In the genomic region with DNA sequence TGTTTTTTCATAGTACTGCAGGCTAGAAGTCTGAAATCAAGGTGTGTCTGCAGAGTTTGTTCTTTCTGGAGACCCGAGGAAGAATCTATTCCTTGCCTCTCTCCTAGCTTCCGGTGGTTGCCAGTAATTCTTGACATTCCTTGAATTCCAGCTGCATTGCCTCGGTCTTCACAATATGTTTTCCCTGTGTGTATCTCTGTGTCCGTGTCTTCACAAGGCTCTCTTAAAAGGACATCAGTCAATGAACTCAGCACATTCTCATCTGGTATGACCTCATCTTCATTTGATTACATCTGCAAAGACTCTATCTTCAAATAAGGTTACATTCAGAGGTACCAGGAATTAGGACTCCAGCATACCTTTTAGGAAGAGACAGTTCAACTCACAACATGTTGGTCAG, we compare ENCODE assay signal across 11 cellular contexts.
DNase-seq lines count a peak whose midpoint lies in the region; ATAC-seq and TF ChIP-seq lines count a peak whose summit lies in the region.
"Had no signal": no experiment of that assay in that cellular context is flagged by ENCODE, and none has a peak within 500 bp of the region (broad histone marks: within the 10 kb centered on the region; RNA-seq: fewer than 3 reads in every experiment).

No MANE protein-coding gene starts in this region.

- H3K4me1 ChIP-seq in smooth muscle cell (ENCODE audit: low read depth), result peaks cover 10% of the 10 kb centered on the region

- peak overlapping the region; percentile 70 for H2AFZ ChIP-seq in smooth muscle cell (ENCODE audit: low read depth)

- no peak for ATAC-seq in GM19397 (IDR thresholded peaks at IDR 0.05; ENCODE audit: unreplicated experiment)
- ATAC-seq: activated T-cell treated with anti-CD3 and anti-CD28 coated beads, Interleukin-2, amount 50 U/mL, for 4 hours; right cardiac atrium had no signal

- no peak overlapping the region for H3K9ac ChIP-seq in SK-N-MC (ENCODE audit: insufficient read length)
- no peak overlapping the region for H3K9ac ChIP-seq in smooth muscle cell (ENCODE audit: low read depth)

- 4% methylated on average over 4 of the region's 4 CpGs for WGBS in smooth muscle cell (ENCODE audit: low lambda C conversion rate)

- H4K20me1 ChIP-seq in smooth muscle cell (ENCODE audit: low read depth), result no peaks in the 10 kb centered on the region

- H3K4me3 ChIP-seq in SK-N-MC (peak overlapping the region; percentile 7), smooth muscle cell (no peak overlapping the region)

- H3K9me3 ChIP-seq in SK-N-MC (ENCODE audit: low read depth, low read length) (no peaks in the 10 kb centered on the region), smooth muscle cell (replicated peaks; ENCODE audit: low read depth) (no peaks in the 10 kb centered on the region)

- no peaks in the 10 kb centered on the region for H3F3A ChIP-seq in smooth muscle cell (ENCODE audit: low read depth)

- no peaks in the 10 kb centered on the region for H3K79me2 ChIP-seq in smooth muscle cell (ENCODE audit: low read depth)

- no peaks in the 10 kb centered on the region for H3K27me3 ChIP-seq in smooth muscle cell (ENCODE audit: low read depth)

- no peak for TF ChIP-seq CTCF in smooth muscle cell (IDR thresholded peaks at IDR 0.05; ENCODE audit: borderline replicate concordance, insufficient read depth, poor library complexity, severe bottlenecking)

- H3K4me2 ChIP-seq in smooth muscle cell, result peak overlapping the region; percentile 68

- no peak overlapping the region for H3K27ac ChIP-seq in SK-N-MC
- H3K27ac ChIP-seq in smooth muscle cell (ENCODE audit: low read depth), result peak overlapping the region; percentile 50

- H3K36me3 ChIP-seq in SK-N-MC (ENCODE audit: insufficient read depth, low read length) (no peaks in the 10 kb centered on the region), smooth muscle cell (ENCODE audit: low read depth) (no peaks in the 10 kb centered on the region)

- DNase-seq in DMS 273 (lab: John Stamatoyannopoulos, UW; ENCODE audit: unreplicated experiment) (peak; percentile 10), DMS 273 treated with DMSO at 0.1 percent for 48 hours (lab: John Stamatoyannopoulos, UW) (no peak), SK-N-MC (ENCODE audit: low read depth, low spot score) (no peak), glomerular visceral epithelial cell (ENCODE audit: extremely low spot score) (peak; percentile 91), smooth muscle cell (lab: John Stamatoyannopoulos, UW; ENCODE audit: unreplicated experiment) (no peak), SKM-1 treated with dmso at 0.1 percent for 144 hours (lab: John Stamatoyannopoulos, UW; ENCODE audit: unreplicated experiment) (no peak), NOMO-1 (lab: John Stamatoyannopoulos, UW; ENCODE audit: unreplicated experiment in 2 of 2) (no peak)
- DNase-seq: 8988T; activated T-cell treated with anti-CD3 and anti-CD28 coated beads, Interleukin-2, amount 50 U/mL, for 4 hours; right cardiac atrium had no signal

Comparison
In these comparisons a context has a peak if more than half of its experiments do, and no peak if none do; other contexts are left out.
1. DNase-seq: peak in DMS 273 (single experiment) and glomerular visceral epithelial cell (single experiment); none in DMS 273 treated with DMSO at 0.1 percent for 48 hours (single experiment), SK-N-MC (single experiment), smooth muscle cell (single experiment), SKM-1 treated with dmso at 0.1 percent for 144 hours (single experiment) and NOMO-1 (0 of 2).